8 cellular contexts compared by ENCODE assay signal in genomic region chr19:50329146-50329925, GRCh38. TPM values are rescaled to one million over a fixed set of nuclear protein-coding genes. Genes with fewer than 3 reads are reported as not detected.
DNase-seq lines count a peak whose midpoint lies in the region; ATAC-seq, FAIRE-seq and TF ChIP-seq lines count a peak whose summit lies in the region.

TSS of gene KCNC3 (minus strand) at chr19:50329377. CDS start at chr19:50329082, 295 bp downstream.

- H3K9me3 ChIP-seq in A549, result 0 out of 3 replicates have a peak, but pooled peaks cover 3% of the 10 kb centered on the region
- no peaks in the 10 kb centered on the region for H3K9me3 ChIP-seq in right lobe of liver

- H3K4me2 ChIP-seq in A549, result peak within 1 kb of the TSS; percentile 99

- peaks cover 26% of the 10 kb centered on the region for H3K36me3 Mint-ChIP-seq in activated CD4-positive, alpha-beta memory T cell treated with anti-CD3 and anti-CD28 coated beads, Interleukin-2, amount 10 ng/mL, durations not matched to agents 7 days and 5 days (ENCODE audit: low read depth)

- no peak for FAIRE-seq in A549 (lab: Jason Lieb, UNC)

- H3K36me3 ChIP-seq in right lobe of liver, result no peaks in the 10 kb centered on the region

- ATAC-seq in A549, result peak; percentile 54 to 83
- ATAC-seq in GM18867 (IDR thresholded peaks at IDR 0.05; ENCODE audit: unreplicated experiment), result peak; percentile 45
- ATAC-seq in HG03108 (IDR thresholded peaks at IDR 0.05; ENCODE audit: unreplicated experiment), result peak; percentile 43
- ATAC-seq in right lobe of liver, result peak; percentile 73 to 88 (median 80)

- H3K27me3 Mint-ChIP-seq in activated CD4-positive, alpha-beta memory T cell treated with anti-CD3 and anti-CD28 coated beads, Interleukin-2, amount 10 ng/mL, durations not matched to agents 7 days and 5 days, result peaks cover 30% of the 10 kb centered on the region

- H3K4me1 ChIP-seq in A549 (peaks cover 45% of the 10 kb centered on the region), right lobe of liver (peaks cover 0 to 28% (median 8%) of the 10 kb centered on the region in 4 donors)

- H3K4me1 Mint-ChIP-seq in activated CD4-positive, alpha-beta memory T cell treated with anti-CD3 and anti-CD28 coated beads, Interleukin-2, amount 10 ng/mL, durations not matched to agents 7 days and 5 days, result peaks cover 73% of the 10 kb centered on the region

- TF ChIP-seq POLR2A in A549 (IDR thresholded peaks at IDR 0.05; ENCODE audit: low read length) (no peak; the same call in 1 of the 2 replicates), right lobe of liver (IDR thresholded peaks at IDR 0.05) (peak; percentile 73)

- H3K4me3 ChIP-seq in A549, result peak within 1 kb of the TSS; percentile 60
- peak within 1 kb of the TSS; percentile 25 to 52 (median 34) for H3K4me3 ChIP-seq in right lobe of liver

- CTCF ChIA-PET in A549 (lab: Yijun Ruan, JAX), result interaction anchor here (0.6 to 3.0 kb wide), 21 partner anchors 11 to 393 kb away, joined by 3 to 76 read pairs (median 5); no protein-coding TSS in a partner anchor
- CTCF ChIA-PET in activated CD4-positive, alpha-beta memory T cell treated with anti-CD3 and anti-CD28 coated beads, Interleukin-2, amount 10 ng/mL, durations not matched to agents 7 days and 5 days (lab: Charles Lee), result interaction anchor here (0.6 to 1.5 kb wide), 8 partner anchors 10 to 75 kb away, joined by 3 to 8 read pairs (median 4); partner anchors contain the start of gene POLD1

- no peak for TF ChIP-seq RAD21 in A549 (conservative IDR thresholded peaks at IDR 0.05 in 1 of 2, IDR thresholded peaks at IDR 0.05 in 1 of 2)

- peak; percentile 99 to 100 for DNase-seq in A549 (ENCODE audit: low read depth in 1 of 2, low spot score in 1 of 2)
- DNase-seq in NCI-H510A (lab: John Stamatoyannopoulos, UW), result peak; percentile 98
- peak; percentile 99 for DNase-seq in activated CD4-positive, alpha-beta memory T cell treated with anti-CD3 and anti-CD28 coated beads, Interleukin-2, amount 10 ng/mL, durations not matched to agents 7 days and 5 days
- DNase-seq in ecto neural progenitor cell (ENCODE audit: low spot score), result peak; percentile 99
- DNase-seq in right lobe of liver, result peak; percentile 100
- peak; percentile 96 to 97 for DNase-seq in stimulated activated CD4-positive, alpha-beta T cell treated with anti-CD3 and anti-CD28 coated beads, Interleukin-4, amount 100 ng/mL, for 4 hours

- TF ChIP-seq EP300 in A549 (IDR thresholded peaks at IDR 0.05), result no peak

- WGBS in A549 (ENCODE audit: missing lambda C conversion rate), result 1% methylated on average over 38 of the region's 43 CpGs
- 2% methylated on average over 33 of the region's 43 CpGs for WGBS in right lobe of liver (ENCODE audit: insufficient coverage, low coverage, low lambda C conversion rate, missing lambda C conversion rate)

- H3K4me3 Mint-ChIP-seq in activated CD4-positive, alpha-beta memory T cell treated with anti-CD3 and anti-CD28 coated beads, Interleukin-2, amount 10 ng/mL, durations not matched to agents 7 days and 5 days, result peak within 1 kb of the TSS; percentile 87

- H3K9me3 Mint-ChIP-seq in activated CD4-positive, alpha-beta memory T cell treated with anti-CD3 and anti-CD28 coated beads, Interleukin-2, amount 10 ng/mL, durations not matched to agents 7 days and 5 days, result peaks cover 2% of the 10 kb centered on the region

- peak within 1 kb of the TSS; percentile 50 to 75; a peak in 5 of 6 replicates for H3K27ac ChIP-seq in A549
- peak within 1 kb of the TSS in 2 of 3 donors; percentile 17 to 37 for H3K27ac ChIP-seq in right lobe of liver

- TF ChIP-seq CTCF in A549 (IDR thresholded peaks at IDR 0.05), result no peak
- TF ChIP-seq CTCF in right lobe of liver (IDR thresholded peaks at IDR 0.05), result no peak

- POLR2A ChIA-PET in A549 (lab: Yijun Ruan, JAX), result interaction anchor here (0.5 to 1.9 kb wide), 17 partner anchors 14 to 1073 kb away, joined by 3 to 23 read pairs (median 5); partner anchors contain the start of genes ATF5, JOSD2, NUP62 and POLD1
- POLR2A ChIA-PET in activated CD4-positive, alpha-beta memory T cell treated with anti-CD3 and anti-CD28 coated beads, Interleukin-2, amount 10 ng/mL, durations not matched to agents 7 days and 5 days (lab: Charles Lee), result interaction anchor here (0.7 to 3.5 kb wide), 5 partner anchors 12 to 55 kb away, joined by 4 to 13 read pairs (median 7); partner anchors contain the start of gene POLD1

- H3K27me3 ChIP-seq in right lobe of liver, result no peaks in the 10 kb centered on the region

- peak within 1 kb of the TSS; percentile 95 for H3K27ac Mint-ChIP-seq in activated CD4-positive, alpha-beta memory T cell treated with anti-CD3 and anti-CD28 coated beads, Interleukin-2, amount 10 ng/mL, durations not matched to agents 7 days and 5 days

- intact Hi-C loops in right lobe of liver (cut with DNase I), result no loop called here

TF ChIP-seq in A549, 52 proteins besides CTCF, POLR2A, EP300 and RAD21:
- TF ChIP-seq PHF8 (IDR thresholded peaks at IDR 0.05; ENCODE audit: borderline replicate concordance, low read depth) (peak; percentile 24; the same call in 1 of the 2 replicates), POLR2AphosphoS2 (conservative IDR thresholded peaks at IDR 0.05; ENCODE audit: low read length) (no peak), RFX5 (IDR thresholded peaks at IDR 0.05) (no peak), BCL3 (IDR thresholded peaks at IDR 0.05) (no peak), HEYL (CRISPR knock-in tag; IDR thresholded peaks at IDR 0.05) (no peak), MAZ (IDR thresholded peaks at IDR 0.05; ENCODE audit: borderline replicate concordance, low read depth, low read length) (peak; percentile 40; the same call in 1 of the 2 replicates), JUN (IDR thresholded peaks at IDR 0.05) (peak in 1 of 2 experiments; percentile 21; a peak in 1 of 5 replicates), SMC3 (IDR thresholded peaks at IDR 0.05) (no peak), FOSB (CRISPR knock-in tag; IDR thresholded peaks at IDR 0.05) (no peak), MAX (IDR thresholded peaks at IDR 0.05) (peak; percentile 64; the same call in 1 of the 2 replicates), RARB (CRISPR knock-in tag; IDR thresholded peaks at IDR 0.05) (0 out of 2 replicates have a peak, but pooled peaks have one; percentile 69), E2F6 (IDR thresholded peaks at IDR 0.05; ENCODE audit: borderline replicate concordance, low read depth) (peak; percentile 80; the same call in 1 of the 2 replicates), HDAC2 (IDR thresholded peaks at IDR 0.05) (no peak)
TF ChIP-seq in A549: peak in this region for 6.

RNA-seq across cellular contexts. Expression of gene KCNC3, which starts in this region (rescaled TPM):
- 0.17 and 0.32 TPM in 2 replicates for polyA plus RNA-seq in A549 (2011; rRNA removed)
- 0.30 and 0.41 TPM in 2 replicates for polyA plus RNA-seq in A549 (2012; cell fraction: cytosol; rRNA removed)
- 1.3 and 1.5 TPM in 2 replicates for polyA plus RNA-seq in A549 (2012; cell fraction: nucleus; rRNA removed)
- 1.0 to 1.7 TPM (median 1.4 TPM) in 3 replicates for polyA plus RNA-seq in A549 (2017; fragmentation: RNase III; extraction: RNeasy Plus Mini Kit Qiagen cat#74134 plus additional on column Dnase treatment)
- polyA minus RNA-seq in A549 (2011; rRNA and poly(A)+ RNA removed), result 0.54 and 0.83 TPM in 2 replicates
- 1 to 10 TPM; 4.2 to 4.3 TPM for total RNA-seq in activated CD4-positive, alpha-beta memory T cell treated with anti-CD3 and anti-CD28 coated beads, Interleukin-2, amount 10 ng/mL, durations not matched to agents 7 days and 5 days
- 1 to 10 TPM in 5 of 6 experiments, under 1 TPM in 1; 0.92 to 3.0 (median 2.3) TPM for total RNA-seq in right lobe of liver

Comparison
In these comparisons a context has a peak if more than half of its experiments do, and no peak if none do; other contexts are left out.
1. Peak in every context shown above with its lines: DNase-seq, ATAC-seq, H3K4me3 ChIP-seq and H3K27ac ChIP-seq.